ENCODE assay signal across 9 cellular contexts in the genomic region with DNA sequence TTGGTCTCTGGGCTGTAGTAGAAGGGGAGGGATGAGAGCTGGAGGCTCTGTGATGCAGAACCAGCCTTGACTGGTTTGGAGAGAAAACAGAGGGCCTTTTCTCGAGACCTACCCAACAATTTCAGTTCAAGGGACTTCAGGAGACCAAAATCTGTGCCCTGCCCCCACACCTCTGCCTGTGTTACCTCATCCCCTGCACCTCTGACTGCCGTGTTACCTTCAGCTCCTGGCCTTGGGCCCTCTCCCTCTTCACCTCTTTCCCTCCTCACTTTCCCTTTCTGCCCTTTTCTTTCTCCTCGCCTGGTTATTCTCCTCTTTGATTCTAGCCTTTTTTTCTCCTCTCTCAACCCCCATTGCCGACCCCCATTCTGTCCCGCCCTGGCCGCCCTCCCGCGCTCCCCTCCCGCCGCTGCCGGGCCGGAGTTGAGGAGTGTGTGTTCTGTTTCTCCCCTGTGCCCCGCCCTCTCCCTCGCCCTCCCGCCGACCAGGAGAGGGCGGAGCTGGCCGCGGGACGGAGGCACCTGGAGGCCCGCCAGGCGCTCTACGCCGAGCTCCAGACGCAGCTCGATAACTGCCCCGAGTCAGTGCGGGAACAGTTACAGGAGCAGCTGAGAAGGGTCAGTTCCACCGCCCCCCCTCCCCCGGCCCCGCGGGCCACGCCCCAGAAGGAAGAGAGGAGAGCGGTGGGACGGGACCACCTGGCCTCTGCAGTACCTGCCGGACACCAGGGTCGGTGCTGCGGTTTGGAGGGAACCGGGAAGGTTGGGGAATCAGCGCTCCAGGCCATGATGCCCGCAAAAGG. TPM values are rescaled to one million over a fixed set of nuclear protein-coding genes. Genes with fewer than 3 reads are reported as not detected.
DNase-seq lines count a peak whose midpoint lies in the region; ATAC-seq and TF ChIP-seq lines count a peak whose summit lies in the region.
"Had no signal": no experiment of that assay in that cellular context is flagged by ENCODE, and none has a peak within 500 bp of the region (broad histone marks: within the 10 kb centered on the region; RNA-seq: fewer than 3 reads in every experiment).

No MANE protein-coding gene starts in this region.

- H3K9me3 ChIP-seq in left lung (no peaks in the 10 kb centered on the region), upper lobe of left lung (no peaks in the 10 kb centered on the region)

- TF ChIP-seq CTCF in choroid plexus epithelial cell (conservative IDR thresholded peaks at IDR 0.05; ENCODE audit: low read depth, low read length): no peak
- TF ChIP-seq CTCF in left lung (IDR thresholded peaks at IDR 0.05): no peak
- TF ChIP-seq CTCF in upper lobe of left lung (IDR thresholded peaks at IDR 0.05): peak in 3 of 6 experiments; percentile 17 to 28 (median 25)

- intact Hi-C loops in left lung (cut with DNase I): no loop called here

- H3K27ac ChIP-seq in left lung (peak overlapping the region; percentile 0 to 56), upper lobe of left lung (peak overlapping the region; percentile 46 to 76 (median 69))

- H3K4me1 ChIP-seq in left lung (peaks cover 22 to 26% of the 10 kb centered on the region in 2 donors), upper lobe of left lung (peaks cover 30 to 49% (median 38%) of the 10 kb centered on the region in 4 donors)

- H3K36me3 ChIP-seq in left lung: peaks cover 0 to 55% of the 10 kb centered on the region in 2 donors
- peaks cover 0 to 90% (median 35%) of the 10 kb centered on the region in 4 donors for H3K36me3 ChIP-seq in upper lobe of left lung

- ATAC-seq in left lung (peak; percentile 85), upper lobe of left lung (ENCODE audit: low FRiP score in 2 of 2) (peak; percentile 73 to 89), GM18867 (IDR thresholded peaks at IDR 0.05; ENCODE audit: unreplicated experiment) (no peak), GM21723 (IDR thresholded peaks at IDR 0.05; ENCODE audit: unreplicated experiment) (no peak)

- peak in 1 of 4 donors; percentile 25 for TF ChIP-seq POLR2A in upper lobe of left lung (IDR thresholded peaks at IDR 0.05)

- H3K27me3 ChIP-seq in left lung (no peaks in the 10 kb centered on the region), upper lobe of left lung (no peaks in the 10 kb centered on the region)

- H3K4me3 ChIP-seq in choroid plexus epithelial cell (ENCODE audit: low read depth, low read length): peak overlapping the region; percentile 2
- H3K4me3 ChIP-seq in left lung: no peak overlapping the region
- peak overlapping the region in 3 of 4 donors; percentile 19 to 46 (median 34) for H3K4me3 ChIP-seq in upper lobe of left lung

- no peak for TF ChIP-seq EP300 in upper lobe of left lung (IDR thresholded peaks at IDR 0.05)

- DNase-seq in DMS53 (lab: John Stamatoyannopoulos, UW) (peak; percentile 91), NCI-H2171 treated with DMSO at 0.1 percent for 48 hours (lab: John Stamatoyannopoulos, UW) (peak; percentile 34), choroid plexus epithelial cell (ENCODE audit: low read depth) (peak; percentile 78), left lung (peak; percentile 76 to 90), upper lobe of left lung (peak; percentile 85 to 95), MV-4-11 (lab: John Stamatoyannopoulos, UW) (no peak)

- 29 to 32% methylated on average over 23 to 40 of the region's 41 CpGs for WGBS in upper lobe of left lung, 2 donors

RNA-seq across cellular contexts. Expression of a gene that starts 27.2 kb away (rescaled TPM):
- total RNA-seq in left lung (100 to 1,000 TPM in 1 of 2 donors, 10 to 100 TPM in 1; 76.5 to 120 TPM), upper lobe of left lung (100 to 1,000 TPM in 3 of 6 donors, 10 to 100 TPM in 3; 45.5 to 188 (median 100) TPM)

RNA-seq across cellular contexts. Expression of a gene that starts 44.8 kb away (rescaled TPM):
- not detected for total RNA-seq in left lung
- 1 to 10 TPM in 1 of 6 donors, under 1 TPM in 2, not detected in 3; 0.17 to 1.0 (median 0.89) TPM for total RNA-seq in upper lobe of left lung
- total RNA-seq: epithelial cell of proximal tubule had no signal

Comparison
In these comparisons a context has a peak if more than half of its experiments do, and no peak if none do; other contexts are left out.
1. H3K4me3 ChIP-seq: peak in choroid plexus epithelial cell (single experiment) and upper lobe of left lung (3 of 4); none in left lung (0 of 2).
2. ATAC-seq: peak in left lung (single experiment) and upper lobe of left lung (2 of 2); none in GM18867 (single experiment) and GM21723 (single experiment).